Comparison of ENCODE assay signal across 1 cellular context in genomic region chr11:4025957-4026324, GRCh38.
TF ChIP-seq lines count a peak whose summit lies in the region.

No MANE protein-coding gene starts in this region.

TF ChIP-seq in IMR-90, 13 proteins besides CTCF, POLR2A, EP300 and RAD21 (continued from another document):
- TF ChIP-seq MAFK (IDR thresholded peaks at IDR 0.05; ENCODE audit: low read depth, low read length): no peak
- TF ChIP-seq BHLHE40 (IDR thresholded peaks at IDR 0.05; ENCODE audit: low read depth, low read length): no peak
- TF ChIP-seq CHD1 (IDR thresholded peaks at IDR 0.05; ENCODE audit: low read depth, low read length): no peak
- TF ChIP-seq, protein P1, sequence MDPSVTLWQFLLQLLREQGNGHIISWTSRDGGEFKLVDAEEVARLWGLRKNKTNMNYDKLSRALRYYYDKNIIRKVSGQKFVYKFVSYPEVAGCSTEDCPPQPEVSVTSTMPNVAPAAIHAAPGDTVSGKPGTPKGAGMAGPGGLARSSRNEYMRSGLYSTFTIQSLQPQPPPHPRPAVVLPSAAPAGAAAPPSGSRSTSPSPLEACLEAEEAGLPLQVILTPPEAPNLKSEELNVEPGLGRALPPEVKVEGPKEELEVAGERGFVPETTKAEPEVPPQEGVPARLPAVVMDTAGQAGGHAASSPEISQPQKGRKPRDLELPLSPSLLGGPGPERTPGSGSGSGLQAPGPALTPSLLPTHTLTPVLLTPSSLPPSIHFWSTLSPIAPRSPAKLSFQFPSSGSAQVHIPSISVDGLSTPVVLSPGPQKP (IDR thresholded peaks at IDR 0.05; ENCODE audit: borderline replicate concordance, low read depth, low read length): no peak
- TF ChIP-seq CEBPB (IDR thresholded peaks at IDR 0.05; ENCODE audit: low read depth, low read length): no peak
